11 cellular contexts compared by ENCODE assay signal in genomic region chr3:182914341-182914740, GRCh38.
DNase-seq lines count a peak whose midpoint lies in the region; ATAC-seq lines count a peak whose summit lies in the region.
"Had no signal": no experiment of that assay in that cellular context is flagged by ENCODE, and none has a peak within 500 bp of the region (broad histone marks: within the 10 kb centered on the region; RNA-seq: fewer than 3 reads in every experiment).

No MANE protein-coding gene starts in this region.

- H3K4me3 Mint-ChIP-seq in activated naive CD8-positive, alpha-beta T cell treated with anti-CD3 and anti-CD28 coated beads, Interleukin-2, amount 50 U/mL, for 24 hours: no peak overlapping the region

- H3K27me3 Mint-ChIP-seq in activated naive CD8-positive, alpha-beta T cell treated with anti-CD3 and anti-CD28 coated beads, Interleukin-2, amount 50 U/mL, for 24 hours: no peaks in the 10 kb centered on the region

- no peaks in the 10 kb centered on the region for H3K9me3 Mint-ChIP-seq in activated naive CD8-positive, alpha-beta T cell treated with anti-CD3 and anti-CD28 coated beads, Interleukin-2, amount 50 U/mL, for 24 hours

- H3K36me3 Mint-ChIP-seq in activated naive CD8-positive, alpha-beta T cell treated with anti-CD3 and anti-CD28 coated beads, Interleukin-2, amount 50 U/mL, for 24 hours (ENCODE audit: low read depth): peaks cover 12% of the 10 kb centered on the region

- peak overlapping the region; percentile 75 for H3K27ac Mint-ChIP-seq in activated naive CD8-positive, alpha-beta T cell treated with anti-CD3 and anti-CD28 coated beads, Interleukin-2, amount 50 U/mL, for 24 hours

- H3K4me1 Mint-ChIP-seq in activated naive CD8-positive, alpha-beta T cell treated with anti-CD3 and anti-CD28 coated beads, Interleukin-2, amount 50 U/mL, for 24 hours: peaks cover 46% of the 10 kb centered on the region

- ATAC-seq in GM18511 (IDR thresholded peaks at IDR 0.05; ENCODE audit: unreplicated experiment): peak; percentile 70
- peak; percentile 45 for ATAC-seq in GM21390 (IDR thresholded peaks at IDR 0.05; ENCODE audit: unreplicated experiment)
- peak; percentile 62 for ATAC-seq in HG03175 (IDR thresholded peaks at IDR 0.05; ENCODE audit: unreplicated experiment)
- no peak for ATAC-seq in activated naive CD8-positive, alpha-beta T cell treated with anti-CD3 and anti-CD28 coated beads, Interleukin-2, amount 50 U/mL, for 24 hours
- no peak for ATAC-seq in GM19023 (IDR thresholded peaks at IDR 0.05; ENCODE audit: unreplicated experiment)

- no peak for DNase-seq in activated naive CD8-positive, alpha-beta T cell treated with anti-CD3 and anti-CD28 coated beads, Interleukin-2, amount 50 U/mL, for 24 hours
- DNase-seq in AG20443 (ENCODE audit: low spot score) (no peak), superior temporal gyrus (ENCODE audit: extremely low spot score) (no peak)
- DNase-seq in stimulated activated CD4-positive, alpha-beta T cell treated with anti-CD3 and anti-CD28 coated beads, Interleukin-1b, Interleukin-23, amount 100 ng/mL, for 48 hours: no peak
- DNase-seq: GF-D8, ovary, Right ventricle myocardium superior had no signal

Comparison
In these comparisons a context has a peak if more than half of its experiments do, and no peak if none do; other contexts are left out.
1. ATAC-seq: peak in GM18511 (single experiment), GM21390 (single experiment) and HG03175 (single experiment); none in activated naive CD8-positive, alpha-beta T cell treated with anti-CD3 and anti-CD28 coated beads, Interleukin-2, amount 50 U/mL, for 24 hours (single experiment) and GM19023 (single experiment).